In genomic region chr17:76048711-76049110, GRCh38 we compare ENCODE assay signal across 12 cellular contexts. TPM values are rescaled to one million over a fixed set of nuclear protein-coding genes. Genes with fewer than 3 reads are reported as not detected.
DNase-seq lines count a peak whose midpoint lies in the region; ATAC-seq and TF ChIP-seq lines count a peak whose summit lies in the region.
"Had no signal": no experiment of that assay in that cellular context is flagged by ENCODE, and none has a peak within 500 bp of the region (broad histone marks: within the 10 kb centered on the region; RNA-seq: fewer than 3 reads in every experiment).

No MANE protein-coding gene starts in this region.

- peak in 1 of 2 donors; percentile 71 for ATAC-seq in activated naive CD4-positive, alpha-beta T cell treated with anti-CD3 and anti-CD28 coated beads, Interleukin-2, amount 50 U/mL, for 72 hours
- ATAC-seq in Panc1, result 0 out of 2 replicates have a peak, but pooled peaks have one; percentile 55
- ATAC-seq in effector memory CD8-positive, alpha-beta T cell (replicated peaks), result no peak

- in situ Hi-C loops in Panc1 (cut with HindIII; ENCODE audit: low pct_unique_long_range_greater_than_20kb, low sequenced_read_pairs), result no loop called here

- no peak for DNase-seq in activated naive CD4-positive, alpha-beta T cell treated with anti-CD3 and anti-CD28 coated beads, Interleukin-2, amount 50 U/mL, for 72 hours (ENCODE audit: low spot score in 2 of 2)
- no peak for DNase-seq in activated naive CD4-positive, alpha-beta T cell treated with anti-CD3 and anti-CD28 coated beads, Interleukin-2, amount 10 ng/mL, durations not matched to agents 7 days and 5 days
- DNase-seq in Panc1 (ENCODE audit: low read depth, low spot score) (no peak), thyroid gland (no peak), SIG-M5 (lab: John Stamatoyannopoulos, UW) (no peak), endothelial cell (ENCODE audit: low spot score) (no peak), DMS79 (lab: John Stamatoyannopoulos, UW) (no peak)
- no peak for DNase-seq in effector memory CD8-positive, alpha-beta T cell
- DNase-seq: head of caudate nucleus had no signal

- TF ChIP-seq POLR2A in thyroid gland (IDR thresholded peaks at IDR 0.05), result no peak

- H3K36me3 Mint-ChIP-seq in activated naive CD4-positive, alpha-beta T cell treated with anti-CD3 and anti-CD28 coated beads, Interleukin-2, amount 50 U/mL, for 72 hours, result peaks cover 29 to 48% of the 10 kb centered on the region in 2 donors
- peaks cover 63% of the 10 kb centered on the region for H3K36me3 Mint-ChIP-seq in activated naive CD4-positive, alpha-beta T cell treated with anti-CD3 and anti-CD28 coated beads, Interleukin-2, amount 10 ng/mL, durations not matched to agents 7 days and 5 days
- H3K36me3 Mint-ChIP-seq in effector memory CD8-positive, alpha-beta T cell (ENCODE audit: insufficient read depth), result peaks cover 86% of the 10 kb centered on the region
- H3K36me3 Mint-ChIP-seq in endothelial cell (ENCODE audit: low read depth, unreplicated experiment), result peaks cover 59% of the 10 kb centered on the region

- no peaks in the 10 kb centered on the region for H3K4me1 Mint-ChIP-seq in activated naive CD4-positive, alpha-beta T cell treated with anti-CD3 and anti-CD28 coated beads, Interleukin-2, amount 10 ng/mL, durations not matched to agents 7 days and 5 days
- peaks cover 8 to 13% of the 10 kb centered on the region in 2 donors for H3K4me1 Mint-ChIP-seq in effector memory CD8-positive, alpha-beta T cell (ENCODE audit: low read depth in 2 of 2)
- no peaks in the 10 kb centered on the region for H3K4me1 Mint-ChIP-seq in endothelial cell (ENCODE audit: unreplicated experiment)

- H3K4me3 Mint-ChIP-seq in activated naive CD4-positive, alpha-beta T cell treated with anti-CD3 and anti-CD28 coated beads, Interleukin-2, amount 10 ng/mL, durations not matched to agents 7 days and 5 days, result no peak overlapping the region
- H3K4me3 Mint-ChIP-seq in effector memory CD8-positive, alpha-beta T cell, result no peak overlapping the region
- no peak overlapping the region for H3K4me3 Mint-ChIP-seq in endothelial cell (ENCODE audit: unreplicated experiment)
- H3K4me3 Mint-ChIP-seq: neural progenitor cell had no signal

- H3K27ac Mint-ChIP-seq in activated naive CD4-positive, alpha-beta T cell treated with anti-CD3 and anti-CD28 coated beads, Interleukin-2, amount 50 U/mL, for 72 hours, result peak overlapping the region; percentile 65 to 94
- H3K27ac Mint-ChIP-seq in activated naive CD4-positive, alpha-beta T cell treated with anti-CD3 and anti-CD28 coated beads, Interleukin-2, amount 10 ng/mL, durations not matched to agents 7 days and 5 days, result no peak overlapping the region
- peak overlapping the region; percentile 27 to 70 for H3K27ac Mint-ChIP-seq in effector memory CD8-positive, alpha-beta T cell
- no peak overlapping the region for H3K27ac Mint-ChIP-seq in endothelial cell (ENCODE audit: unreplicated experiment)
- H3K27ac Mint-ChIP-seq: neural progenitor cell had no signal

- H3K27me3 Mint-ChIP-seq in activated naive CD4-positive, alpha-beta T cell treated with anti-CD3 and anti-CD28 coated beads, Interleukin-2, amount 10 ng/mL, durations not matched to agents 7 days and 5 days, result no peaks in the 10 kb centered on the region
- H3K27me3 Mint-ChIP-seq in effector memory CD8-positive, alpha-beta T cell, result no peaks in the 10 kb centered on the region
- H3K27me3 Mint-ChIP-seq in endothelial cell (ENCODE audit: unreplicated experiment), result no peaks in the 10 kb centered on the region

- 76 to 83% methylated on average over 9 of the region's 9 CpGs for WGBS in thyroid gland, 2 donors

- H3K36me3 ChIP-seq in Panc1 (ENCODE audit: control insufficient read depth, insufficient read depth, low read length) (peaks cover 20% of the 10 kb centered on the region; the same call in 1 of the 2 replicates), thyroid gland (peaks cover 59 to 66% of the 10 kb centered on the region in 2 donors)

- H3K27ac ChIP-seq in Panc1 (ENCODE audit: low read length) (no peak overlapping the region), thyroid gland (peak overlapping the region in 2 of 3 donors; percentile 23 to 92)
- H3K27ac ChIP-seq: tibial nerve had no signal

- no peaks in the 10 kb centered on the region for H3K9me3 ChIP-seq in Panc1 (ENCODE audit: control insufficient read depth, insufficient read depth, low read depth, low read length)
- no peaks in the 10 kb centered on the region for H3K9me3 ChIP-seq in thyroid gland
- H3K9me3 ChIP-seq: tibial nerve had no signal

- H3K4me1 ChIP-seq in Panc1 (ENCODE audit: control insufficient read depth, insufficient read depth, low read length) (no peaks in the 10 kb centered on the region), thyroid gland (peaks cover 32 to 36% of the 10 kb centered on the region in 2 donors)

- H3K4me3 ChIP-seq in Panc1 (ENCODE audit: low read depth in 2 of 2, low read length in 2 of 2) (no peak overlapping the region), thyroid gland (replicated peaks in 1 of 3) (no peak overlapping the region)
- H3K4me3 ChIP-seq: neural progenitor cell, tibial nerve had no signal

- BruUV-seq in Panc1 (replicated peaks; lab: Mats Ljungman, UMichigan), result no TSS peak

- no peaks in the 10 kb centered on the region for H3K9me3 Mint-ChIP-seq in activated naive CD4-positive, alpha-beta T cell treated with anti-CD3 and anti-CD28 coated beads, Interleukin-2, amount 50 U/mL, for 72 hours
- H3K9me3 Mint-ChIP-seq in activated naive CD4-positive, alpha-beta T cell treated with anti-CD3 and anti-CD28 coated beads, Interleukin-2, amount 10 ng/mL, durations not matched to agents 7 days and 5 days, result no peaks in the 10 kb centered on the region
- H3K9me3 Mint-ChIP-seq in effector memory CD8-positive, alpha-beta T cell, result no peaks in the 10 kb centered on the region
- H3K9me3 Mint-ChIP-seq in endothelial cell (ENCODE audit: unreplicated experiment), result no peaks in the 10 kb centered on the region
- H3K9me3 Mint-ChIP-seq: neural progenitor cell had no signal

- TF ChIP-seq CTCF in Panc1 (IDR thresholded peaks at IDR 0.05) (no peak), thyroid gland (IDR thresholded peaks at IDR 0.05) (no peak), endothelial cell (IDR thresholded peaks at IDR 0.05; ENCODE audit: unreplicated experiment) (no peak)

- POLR2A ChIA-PET in Panc1 (lab: Charles Lee), result interaction anchor here (0.5 kb wide), 1 partner anchor 322 kb away, joined by 3 read pairs; no protein-coding TSS in a partner anchor

- intact Hi-C loops in Panc1 (cut with micrococcal nuclease; ENCODE audit: unreplicated experiment) (no loop called here), thyroid gland (cut with DNase I) (no loop called here)

- H3K27me3 ChIP-seq in Panc1 (ENCODE audit: control insufficient read depth, insufficient read depth, low read length), result no peaks in the 10 kb centered on the region
- H3K27me3 ChIP-seq in thyroid gland, result no peaks in the 10 kb centered on the region
- H3K27me3 ChIP-seq: neural progenitor cell, tibial nerve had no signal

- CTCF ChIA-PET in activated naive CD4-positive, alpha-beta T cell treated with anti-CD3 and anti-CD28 coated beads, Interleukin-2, amount 10 ng/mL, durations not matched to agents 7 days and 5 days (lab: Charles Lee), result interaction anchor here (1.7 kb wide), 1 partner anchor 35 kb away, joined by 6 read pairs; no protein-coding TSS in a partner anchor
- CTCF ChIA-PET in Panc1 (lab: Charles Lee), result no interaction called here

RNA-seq across cellular contexts. Expression of gene EVPL, which starts 21.6 kb away (rescaled TPM):
- 1 to 10 TPM in 1 of 2 donors, under 1 TPM in 1; 0.34 to 1.5 TPM for total RNA-seq in activated naive CD4-positive, alpha-beta T cell treated with anti-CD3 and anti-CD28 coated beads, Interleukin-2, amount 50 U/mL, for 72 hours
- total RNA-seq in Panc1 (2021; ENCODE audit: unreplicated experiment), result 36.4 TPM
- 44.9 TPM for polyA plus RNA-seq in Panc1 (2012; ENCODE audit: insufficient read length)
- 10 to 100 TPM; 14.8 to 33.4 (median 23.3) TPM for total RNA-seq in thyroid gland
- total RNA-seq in endothelial cell (ENCODE audit: unreplicated experiment), result not detected

RNA-seq across cellular contexts. Expression of gene SRP68, which starts 23.6 kb away (rescaled TPM):
- 100 to 1,000 TPM in 1 of 2 donors, 10 to 100 TPM in 1; 78.8 to 162 TPM for total RNA-seq in activated naive CD4-positive, alpha-beta T cell treated with anti-CD3 and anti-CD28 coated beads, Interleukin-2, amount 50 U/mL, for 72 hours
- total RNA-seq in Panc1 (2021; ENCODE audit: unreplicated experiment) (100 TPM), thyroid gland (10 to 100 TPM; 48.2 to 67.0 (median 54.5) TPM), endothelial cell (ENCODE audit: unreplicated experiment) (62.6 TPM)
- 93.8 TPM for polyA plus RNA-seq in Panc1 (2012; ENCODE audit: insufficient read length)

RNA-seq across cellular contexts. Expression of gene GALR2, which starts 25.9 kb away (rescaled TPM):
- 10 to 100 TPM in 1 of 2 donors, 1 to 10 TPM in 1; 6.2 to 14.6 TPM for total RNA-seq in activated naive CD4-positive, alpha-beta T cell treated with anti-CD3 and anti-CD28 coated beads, Interleukin-2, amount 50 U/mL, for 72 hours
- 0.41 TPM for total RNA-seq in Panc1 (2021; ENCODE audit: unreplicated experiment)
- polyA plus RNA-seq in Panc1 (2012; ENCODE audit: insufficient read length), result 1.6 TPM
- not detected for total RNA-seq in thyroid gland
- not detected for total RNA-seq in endothelial cell (ENCODE audit: unreplicated experiment)
- total RNA-seq: aorta, tibial nerve had no signal
- polyA plus RNA-seq: aorta had no signal

RNA-seq across cellular contexts. Expression of gene ZACN, which starts 30.3 kb away (rescaled TPM):
- 10 to 100 TPM in 1 of 2 donors, 1 to 10 TPM in 1; 6.8 to 15.7 TPM for total RNA-seq in activated naive CD4-positive, alpha-beta T cell treated with anti-CD3 and anti-CD28 coated beads, Interleukin-2, amount 50 U/mL, for 72 hours
- total RNA-seq in Panc1 (2021; ENCODE audit: unreplicated experiment), result not detected
- 42.5 TPM for polyA plus RNA-seq in Panc1 (2012; ENCODE audit: insufficient read length)
- total RNA-seq in thyroid gland, result 1 to 10 TPM in 1 of 4 donors, not detected in 3; 2.2 TPM
- total RNA-seq in endothelial cell (ENCODE audit: unreplicated experiment), result not detected
- total RNA-seq: aorta, tibial nerve had no signal

RNA-seq across cellular contexts. Expression of gene CDK3, which starts 48.1 kb away (rescaled TPM):
- 1 to 10 TPM; 6.9 to 8.3 TPM for total RNA-seq in activated naive CD4-positive, alpha-beta T cell treated with anti-CD3 and anti-CD28 coated beads, Interleukin-2, amount 50 U/mL, for 72 hours
- total RNA-seq in Panc1 (2021; ENCODE audit: unreplicated experiment) (11.9 TPM), thyroid gland (1 to 10 TPM; 3.1 to 9.7 (median 9.3) TPM), endothelial cell (ENCODE audit: unreplicated experiment) (8.4 TPM)
- 7.0 TPM for polyA plus RNA-seq in Panc1 (2012; ENCODE audit: insufficient read length)

Comparison
In these comparisons a context has a peak if more than half of its experiments do, and no peak if none do; other contexts are left out.
1. H3K27ac Mint-ChIP-seq: peak in activated naive CD4-positive, alpha-beta T cell treated with anti-CD3 and anti-CD28 coated beads, Interleukin-2, amount 50 U/mL, for 72 hours (2 of 2) and effector memory CD8-positive, alpha-beta T cell (2 of 2); none in activated naive CD4-positive, alpha-beta T cell treated with anti-CD3 and anti-CD28 coated beads, Interleukin-2, amount 10 ng/mL, durations not matched to agents 7 days and 5 days (single experiment) and endothelial cell (single experiment).
2. RNA of gene EVPL, which starts 21.6 kb away (total RNA-seq): 36.4 TPM in Panc1 (single experiment) and 14.8 to 33.4 TPM in thyroid gland; 0.34 to 1.5 TPM in activated naive CD4-positive, alpha-beta T cell treated with anti-CD3 and anti-CD28 coated beads, Interleukin-2, amount 50 U/mL, for 72 hours and not detected in endothelial cell (single experiment); every median in the first group is over 4 times any median in the second.